Comparison of ENCODE assay signal across 8 cellular contexts in the genomic region with DNA sequence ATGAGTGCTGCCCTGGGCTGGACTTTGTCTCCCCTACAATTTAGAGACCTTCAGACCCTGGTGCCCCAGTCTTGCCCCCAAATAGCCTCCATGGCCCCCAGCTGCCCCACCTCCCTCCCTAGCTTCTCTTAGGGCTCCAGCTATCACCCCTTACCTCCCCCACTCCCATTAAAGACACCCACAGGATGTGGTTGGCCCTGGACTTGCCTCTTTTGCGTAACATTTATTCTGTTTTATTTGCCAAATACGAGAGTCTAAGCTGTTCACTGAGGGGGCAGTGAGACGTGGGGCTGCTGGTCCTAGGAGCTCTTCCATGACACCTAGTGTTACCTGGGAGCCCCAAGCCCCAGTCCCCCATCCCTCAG. TPM values are rescaled to one million over a fixed set of nuclear protein-coding genes. Genes with fewer than 3 reads are reported as not detected.
DNase-seq lines count a peak whose midpoint lies in the region; ATAC-seq and TF ChIP-seq lines count a peak whose summit lies in the region.

No MANE protein-coding gene starts in this region.

- peak overlapping the region; percentile 63 for H3K4me3 ChIP-seq in fibroblast of the aortic adventitia (ENCODE audit: low read depth, low read length)

- peak overlapping the region; percentile 99 for H3K4me3 Mint-ChIP-seq in activated B cell treated with CpG ODN at 0.5 μM for 24 hours

- no peaks in the 10 kb centered on the region for H3K9me3 Mint-ChIP-seq in activated B cell treated with CpG ODN at 0.5 μM for 24 hours

- TF ChIP-seq CTCF in activated B cell treated with CpG ODN at 0.5 μM for 24 hours (IDR thresholded peaks at IDR 0.05) (no peak), fibroblast of the aortic adventitia (IDR thresholded peaks at IDR 0.05; ENCODE audit: insufficient read depth, low read length) (no peak)

- CTCF ChIA-PET in activated B cell treated with CpG ODN at 0.5 μM for 24 hours (lab: Charles Lee), result interaction anchor here (1.3 to 10.1 kb wide), 3 partner anchors 9 to 36 kb away, joined by 6 to 124 read pairs (median 32); a partner anchor contains a TSS

- DNase-seq in activated CD4-positive, alpha-beta T cell treated with anti-CD3 and anti-CD28 coated beads for 48 hours, result peak; percentile 54
- DNase-seq in activated CD4-positive, alpha-beta T cell treated with anti-CD3 and anti-CD28 coated beads, Interleukin-2, amount 50 U/mL, for 4 hours, result no peak
- no peak for DNase-seq in activated B cell treated with CpG ODN at 0.5 μM for 24 hours
- DNase-seq in fibroblast of the aortic adventitia (ENCODE audit: low read depth), result peak; percentile 52
- DNase-seq in stimulated activated CD8-positive, alpha-beta memory T cell treated with anti-CD3 and anti-CD28 coated beads, Interleukin-4, amount 100 ng/mL, for 48 hours, result peak; percentile 63
- DNase-seq in NCI-H2171 treated with DMSO at 0.1 percent for 48 hours (lab: John Stamatoyannopoulos, UW), result no peak
- DNase-seq in anterior cingulate cortex (lab: John Stamatoyannopoulos, UW), result no peak

- peaks cover 59% of the 10 kb centered on the region for H3K4me1 Mint-ChIP-seq in activated B cell treated with CpG ODN at 0.5 μM for 24 hours

- intact Hi-C loops in activated B cell treated with CpG ODN at 0.5 μM for 24 hours (cut with micrococcal nuclease), result loop anchor here (1.0 to 10.0 kb wide), 6 partner anchors 8 to 1626 kb away; a partner anchor contains a TSS

- POLR2A ChIA-PET in activated B cell treated with CpG ODN at 0.5 μM for 24 hours (lab: Charles Lee), result interaction anchor here (0.6 to 7.9 kb wide), 20 partner anchors 7 to 1939 kb away, joined by 3 to 132 read pairs (median 5); a partner anchor contains a TSS

- peaks cover 86% of the 10 kb centered on the region for H3K36me3 Mint-ChIP-seq in activated B cell treated with CpG ODN at 0.5 μM for 24 hours (ENCODE audit: low read depth)

- peak overlapping the region; percentile 92 for H3K27ac Mint-ChIP-seq in activated B cell treated with CpG ODN at 0.5 μM for 24 hours

- ATAC-seq in activated B cell treated with CpG ODN at 0.5 μM for 24 hours (ENCODE audit: low read depth), result no peak
- no peak for ATAC-seq in HG02678 (IDR thresholded peaks at IDR 0.05; ENCODE audit: unreplicated experiment)

- no peaks in the 10 kb centered on the region for H3K27me3 Mint-ChIP-seq in activated B cell treated with CpG ODN at 0.5 μM for 24 hours

RNA-seq across cellular contexts. Expression of a gene that starts 4.5 kb away (rescaled TPM):
- total RNA-seq in activated B cell treated with CpG ODN at 0.5 μM for 24 hours (140 and 145 TPM in 2 replicates), fibroblast of the aortic adventitia (ENCODE audit: low replicate concordance) (5.3 and 8.2 TPM in 2 replicates)

RNA-seq across cellular contexts. Expression of a gene that starts 35.7 kb away (rescaled TPM):
- total RNA-seq in activated B cell treated with CpG ODN at 0.5 μM for 24 hours (59.9 and 66.5 TPM in 2 replicates), fibroblast of the aortic adventitia (ENCODE audit: low replicate concordance) (17.6 and 84.5 TPM in 2 replicates)

Comparison
In these comparisons a context has a peak if more than half of its experiments do, and no peak if none do; other contexts are left out.
1. DNase-seq: peak in activated CD4-positive, alpha-beta T cell treated with anti-CD3 and anti-CD28 coated beads for 48 hours (single experiment), fibroblast of the aortic adventitia (single experiment) and stimulated activated CD8-positive, alpha-beta memory T cell treated with anti-CD3 and anti-CD28 coated beads, Interleukin-4, amount 100 ng/mL, for 48 hours (single experiment); none in activated CD4-positive, alpha-beta T cell treated with anti-CD3 and anti-CD28 coated beads, Interleukin-2, amount 50 U/mL, for 4 hours (0 of 2), activated B cell treated with CpG ODN at 0.5 μM for 24 hours (single experiment), NCI-H2171 treated with DMSO at 0.1 percent for 48 hours (single experiment) and anterior cingulate cortex (0 of 58).
2. RNA of a gene that starts 4.5 kb away (total RNA-seq): 140 to 145 TPM in activated B cell treated with CpG ODN at 0.5 μM for 24 hours; 5.3 to 8.2 TPM in fibroblast of the aortic adventitia; every median in the first group is over 10 times any median in the second.